11 cellular contexts compared by ENCODE assay signal in genomic region chr1:43388021-43388575, GRCh38. TPM values are rescaled to one million over a fixed set of nuclear protein-coding genes. Genes with fewer than 3 reads are reported as not detected.
DNase-seq lines count a peak whose midpoint lies in the region; ATAC-seq, FAIRE-seq and TF ChIP-seq lines count a peak whose summit lies in the region.
"Had no signal": no experiment of that assay in that cellular context is flagged by ENCODE, and none has a peak within 500 bp of the region (broad histone marks: within the 10 kb centered on the region; RNA-seq: fewer than 3 reads in every experiment).

No MANE protein-coding gene starts in this region.

- peak overlapping the region; percentile 98 for H3K27ac Mint-ChIP-seq in activated naive CD8-positive, alpha-beta T cell treated with anti-CD3 and anti-CD28 coated beads for 36 hours

- H3K27me3 Mint-ChIP-seq in activated naive CD8-positive, alpha-beta T cell treated with anti-CD3 and anti-CD28 coated beads for 36 hours, result no peaks in the 10 kb centered on the region

- H3K4me3 ChIP-seq in A549 (no peak overlapping the region), GM12864 (ENCODE audit: low read depth, low read length) (peak overlapping the region; percentile 75; the same call in 1 of the 2 replicates), left lung (peak overlapping the region; percentile 78 to 89)

- ATAC-seq in A549 (no peak), left lung (no peak), HG03159 (IDR thresholded peaks at IDR 0.05; ENCODE audit: unreplicated experiment) (no peak), HG02852 (IDR thresholded peaks at IDR 0.05; ENCODE audit: unreplicated experiment) (no peak)

- H3K9me3 ChIP-seq in A549 (no peaks in the 10 kb centered on the region), left lung (no peaks in the 10 kb centered on the region)
- H3K9me3 ChIP-seq: ovary had no signal

- TF ChIP-seq CTCF in A549 (IDR thresholded peaks at IDR 0.05), result no peak
- no peak for TF ChIP-seq CTCF in GM12864 (IDR thresholded peaks at IDR 0.05; ENCODE audit: low read depth, low read length, missing control alignments)
- no peak for TF ChIP-seq CTCF in left lung (IDR thresholded peaks at IDR 0.05)

- no peaks in the 10 kb centered on the region for H3K27me3 ChIP-seq in left lung
- H3K27me3 ChIP-seq: ovary had no signal

- TF ChIP-seq RAD21 in A549 (conservative IDR thresholded peaks at IDR 0.05 in 1 of 2, IDR thresholded peaks at IDR 0.05 in 1 of 2), result no peak

- H3K36me3 ChIP-seq in left lung, result peaks cover 16 to 48% of the 10 kb centered on the region in 2 donors
- H3K36me3 ChIP-seq: ovary had no signal

- CTCF ChIA-PET in A549 (lab: Yijun Ruan, JAX), result interaction anchor here (1.5 kb wide), 1 partner anchor 11 kb away, joined by 3 read pairs; no protein-coding TSS in a partner anchor

- peaks cover 24% of the 10 kb centered on the region for H3K4me1 Mint-ChIP-seq in activated naive CD8-positive, alpha-beta T cell treated with anti-CD3 and anti-CD28 coated beads for 36 hours

- TF ChIP-seq EP300 in A549 (IDR thresholded peaks at IDR 0.05), result no peak

- H3K4me2 ChIP-seq in A549, result peak overlapping the region; percentile 96

- POLR2A ChIA-PET in A549 (lab: Yijun Ruan, JAX), result no interaction called here

- H3K4me3 Mint-ChIP-seq in activated naive CD8-positive, alpha-beta T cell treated with anti-CD3 and anti-CD28 coated beads for 36 hours, result peak overlapping the region; percentile 100

- H3K9me3 Mint-ChIP-seq in activated naive CD8-positive, alpha-beta T cell treated with anti-CD3 and anti-CD28 coated beads for 36 hours, result no peaks in the 10 kb centered on the region

- no peak for TF ChIP-seq POLR2A in A549 (IDR thresholded peaks at IDR 0.05; ENCODE audit: low read length)

- no peak for FAIRE-seq in A549 (lab: Jason Lieb, UNC)

- intact Hi-C loops in left lung (cut with DNase I), result loop anchor here in 1 of 2 donors (10.0 kb wide), 1 partner anchor 153 kb away; no protein-coding TSS in a partner anchor

- no peak overlapping the region for H3K27ac ChIP-seq in A549
- peak overlapping the region in 1 of 2 donors; percentile 81 for H3K27ac ChIP-seq in left lung
- H3K27ac ChIP-seq: ovary had no signal

- peaks cover 22% of the 10 kb centered on the region; the same call in 2 of the 3 replicates for H3K4me1 ChIP-seq in A549
- peaks cover 14 to 37% of the 10 kb centered on the region in 2 donors for H3K4me1 ChIP-seq in left lung

- DNase-seq in A549 (ENCODE audit: low read depth in 1 of 2, low spot score in 1 of 2) (no peak), GM12864 (ENCODE audit: low read depth) (no peak), left lung (no peak), H4 (ENCODE audit: low spot score) (no peak)
- DNase-seq in activated naive CD8-positive, alpha-beta T cell treated with anti-CD3 and anti-CD28 coated beads for 36 hours, result no peak
- DNase-seq in stimulated activated naive CD4-positive, alpha-beta T cell (lab: John Stamatoyannopoulos, UW), result no peak
- DNase-seq: Kasumi-1, ovary had no signal

- peaks cover 7% of the 10 kb centered on the region for H3K36me3 Mint-ChIP-seq in activated naive CD8-positive, alpha-beta T cell treated with anti-CD3 and anti-CD28 coated beads for 36 hours

- WGBS in A549 (ENCODE audit: missing lambda C conversion rate), result 69% methylated on average over 4 of the region's 4 CpGs

TF ChIP-seq in A549, 52 proteins besides CTCF, POLR2A, EP300 and RAD21:
- TF ChIP-seq HOXB13 (CRISPR knock-in tag; IDR thresholded peaks at IDR 0.05; ENCODE audit: low read depth), result no peak

RNA-seq across cellular contexts. Expression of gene MED8, which starts 1.5 kb away (rescaled TPM):
- polyA plus RNA-seq in A549 (2011; rRNA removed) (33.9 and 40.4 TPM in 2 replicates), A549 (2017; fragmentation: RNase III; extraction: RNeasy Plus Mini Kit Qiagen cat#74134 plus additional on column Dnase treatment) (21.8 to 26.0 TPM (median 23.4 TPM) in 3 replicates)
- polyA plus RNA-seq in A549 (2012; cell fraction: cytosol; rRNA removed), result 20.2 TPM in 2 replicates
- polyA plus RNA-seq in A549 (2012; cell fraction: nucleus; rRNA removed), result 11.0 and 15.1 TPM in 2 replicates
- polyA minus RNA-seq in A549 (2011; rRNA and poly(A)+ RNA removed), result 22.2 and 23.1 TPM in 2 replicates
- total RNA-seq in activated naive CD8-positive, alpha-beta T cell treated with anti-CD3 and anti-CD28 coated beads for 36 hours, result 10 to 100 TPM; 34.1 to 35.7 TPM
- 10 to 100 TPM; 40.3 to 48.5 TPM for total RNA-seq in left lung
- 113 and 119 TPM in 2 replicates for total RNA-seq in H4 (2014; rRNA removed; shearing (Covaris generic))

RNA-seq across cellular contexts. Expression of gene SZT2, which starts 1.6 kb away (rescaled TPM):
- polyA plus RNA-seq in A549 (2011; rRNA removed), result 6.5 and 10.4 TPM in 2 replicates
- 5.1 and 6.9 TPM in 2 replicates for polyA plus RNA-seq in A549 (2012; cell fraction: cytosol; rRNA removed)
- polyA plus RNA-seq in A549 (2012; cell fraction: nucleus; rRNA removed), result 30.4 and 35.8 TPM in 2 replicates
- 6.1 to 7.4 TPM (median 7.3 TPM) in 3 replicates for polyA plus RNA-seq in A549 (2017; fragmentation: RNase III; extraction: RNeasy Plus Mini Kit Qiagen cat#74134 plus additional on column Dnase treatment)
- polyA minus RNA-seq in A549 (2011; rRNA and poly(A)+ RNA removed), result 38.9 and 42.4 TPM in 2 replicates
- 10 to 100 TPM; 22.4 to 27.6 TPM for total RNA-seq in activated naive CD8-positive, alpha-beta T cell treated with anti-CD3 and anti-CD28 coated beads for 36 hours
- total RNA-seq in left lung, result 10 to 100 TPM; 40.1 to 68.0 TPM
- 4.2 and 6.3 TPM in 2 replicates for total RNA-seq in H4 (2014; rRNA removed; shearing (Covaris generic))

RNA-seq across cellular contexts. Expression of gene ELOVL1, which starts 20.3 kb away (rescaled TPM):
- polyA plus RNA-seq in A549 (2011; rRNA removed) (124 and 147 TPM in 2 replicates), A549 (2017; fragmentation: RNase III; extraction: RNeasy Plus Mini Kit Qiagen cat#74134 plus additional on column Dnase treatment) (96.6 to 105 TPM (median 104 TPM) in 3 replicates)
- polyA plus RNA-seq in A549 (2012; cell fraction: cytosol; rRNA removed), result 138 and 175 TPM in 2 replicates
- polyA plus RNA-seq in A549 (2012; cell fraction: nucleus; rRNA removed), result 148 and 157 TPM in 2 replicates
- 90.1 and 90.3 TPM in 2 replicates for polyA minus RNA-seq in A549 (2011; rRNA and poly(A)+ RNA removed)
- 10 to 100 TPM; 66.9 to 67.4 TPM for total RNA-seq in activated naive CD8-positive, alpha-beta T cell treated with anti-CD3 and anti-CD28 coated beads for 36 hours
- total RNA-seq in left lung, result 100 to 1,000 TPM; 118 to 144 TPM
- 120 and 138 TPM in 2 replicates for total RNA-seq in H4 (2014; rRNA removed; shearing (Covaris generic))

RNA-seq across cellular contexts. Expression of gene CDC20, which starts 29.3 kb away (rescaled TPM):
- 73.8 and 91.5 TPM in 2 replicates for polyA plus RNA-seq in A549 (2011; rRNA removed)
- polyA plus RNA-seq in A549 (2012; cell fraction: cytosol; rRNA removed), result 287 and 317 TPM in 2 replicates
- polyA plus RNA-seq in A549 (2012; cell fraction: nucleus; rRNA removed), result 359 and 455 TPM in 2 replicates
- polyA plus RNA-seq in A549 (2017; fragmentation: RNase III; extraction: RNeasy Plus Mini Kit Qiagen cat#74134 plus additional on column Dnase treatment), result 106 to 141 TPM (median 116 TPM) in 3 replicates
- 147 and 162 TPM in 2 replicates for polyA minus RNA-seq in A549 (2011; rRNA and poly(A)+ RNA removed)
- 100 to 1,000 TPM; 182 to 184 TPM for total RNA-seq in activated naive CD8-positive, alpha-beta T cell treated with anti-CD3 and anti-CD28 coated beads for 36 hours
- total RNA-seq in left lung, result 10 to 100 TPM in 1 of 2 donors, 1 to 10 TPM in 1; 7.9 to 18.0 TPM
- 313 and 327 TPM in 2 replicates for total RNA-seq in H4 (2014; rRNA removed; shearing (Covaris generic))

RNA-seq across cellular contexts. Expression of gene MPL, which starts 50.5 kb away (rescaled TPM):
- polyA plus RNA-seq in A549 (2011; rRNA removed) (not detected in 2 replicates), A549 (2017; fragmentation: RNase III; extraction: RNeasy Plus Mini Kit Qiagen cat#74134 plus additional on column Dnase treatment) (not detected in 3 replicates)
- 0.04 TPM in 1 of 2 replicates, not detected in the other for polyA plus RNA-seq in A549 (2012; cell fraction: cytosol; rRNA removed)
- not detected in 2 replicates for polyA plus RNA-seq in A549 (2012; cell fraction: nucleus; rRNA removed)
- polyA minus RNA-seq in A549 (2011; rRNA and poly(A)+ RNA removed), result not detected in 2 replicates
- total RNA-seq in activated naive CD8-positive, alpha-beta T cell treated with anti-CD3 and anti-CD28 coated beads for 36 hours, result not detected
- total RNA-seq in left lung, result under 1 TPM; 0.24 to 0.67 TPM
- not detected in 2 replicates for total RNA-seq in H4 (2014; rRNA removed; shearing (Covaris generic))
- total RNA-seq: T-helper 2 cell treated with Interferon-gamma antibody and Interleukin-4, amounts not matched to agents 100 ng/mL and 5 ng/mL, for 36 hours had no signal
